1 cellular context compared by ENCODE assay signal in the genomic region with DNA sequence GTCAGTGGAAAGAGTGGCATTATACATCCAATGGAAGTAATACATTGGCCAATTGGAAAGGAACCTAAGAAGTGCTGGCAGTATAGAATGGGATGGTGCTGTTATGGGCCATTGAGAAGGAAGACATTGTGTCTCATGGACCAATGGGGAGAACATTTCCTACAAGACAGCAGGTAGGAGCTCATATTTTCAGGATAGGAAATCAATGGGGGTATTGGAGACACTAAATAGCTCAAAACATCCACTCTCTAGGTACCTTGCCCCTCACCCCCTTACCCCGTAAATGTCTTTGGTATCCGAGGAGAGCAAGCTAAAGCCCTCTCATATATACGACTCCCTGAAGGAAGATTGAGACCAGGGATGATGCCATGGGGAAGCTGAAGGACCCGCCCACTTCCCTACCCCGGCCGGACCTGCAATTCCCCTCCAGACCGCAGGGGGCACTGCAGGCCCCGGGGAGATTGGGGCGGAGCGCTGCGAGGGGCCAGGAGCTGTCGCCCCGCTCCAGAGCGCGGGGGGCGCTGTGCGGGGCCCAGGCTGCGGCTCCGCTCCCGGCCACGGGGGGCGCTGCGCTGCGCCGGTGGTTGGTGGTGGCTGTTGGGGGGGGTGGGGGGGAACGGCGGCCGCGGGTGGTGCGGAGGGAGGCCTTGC.
TF ChIP-seq lines count a peak whose summit lies in the region.

A gene with protein sequence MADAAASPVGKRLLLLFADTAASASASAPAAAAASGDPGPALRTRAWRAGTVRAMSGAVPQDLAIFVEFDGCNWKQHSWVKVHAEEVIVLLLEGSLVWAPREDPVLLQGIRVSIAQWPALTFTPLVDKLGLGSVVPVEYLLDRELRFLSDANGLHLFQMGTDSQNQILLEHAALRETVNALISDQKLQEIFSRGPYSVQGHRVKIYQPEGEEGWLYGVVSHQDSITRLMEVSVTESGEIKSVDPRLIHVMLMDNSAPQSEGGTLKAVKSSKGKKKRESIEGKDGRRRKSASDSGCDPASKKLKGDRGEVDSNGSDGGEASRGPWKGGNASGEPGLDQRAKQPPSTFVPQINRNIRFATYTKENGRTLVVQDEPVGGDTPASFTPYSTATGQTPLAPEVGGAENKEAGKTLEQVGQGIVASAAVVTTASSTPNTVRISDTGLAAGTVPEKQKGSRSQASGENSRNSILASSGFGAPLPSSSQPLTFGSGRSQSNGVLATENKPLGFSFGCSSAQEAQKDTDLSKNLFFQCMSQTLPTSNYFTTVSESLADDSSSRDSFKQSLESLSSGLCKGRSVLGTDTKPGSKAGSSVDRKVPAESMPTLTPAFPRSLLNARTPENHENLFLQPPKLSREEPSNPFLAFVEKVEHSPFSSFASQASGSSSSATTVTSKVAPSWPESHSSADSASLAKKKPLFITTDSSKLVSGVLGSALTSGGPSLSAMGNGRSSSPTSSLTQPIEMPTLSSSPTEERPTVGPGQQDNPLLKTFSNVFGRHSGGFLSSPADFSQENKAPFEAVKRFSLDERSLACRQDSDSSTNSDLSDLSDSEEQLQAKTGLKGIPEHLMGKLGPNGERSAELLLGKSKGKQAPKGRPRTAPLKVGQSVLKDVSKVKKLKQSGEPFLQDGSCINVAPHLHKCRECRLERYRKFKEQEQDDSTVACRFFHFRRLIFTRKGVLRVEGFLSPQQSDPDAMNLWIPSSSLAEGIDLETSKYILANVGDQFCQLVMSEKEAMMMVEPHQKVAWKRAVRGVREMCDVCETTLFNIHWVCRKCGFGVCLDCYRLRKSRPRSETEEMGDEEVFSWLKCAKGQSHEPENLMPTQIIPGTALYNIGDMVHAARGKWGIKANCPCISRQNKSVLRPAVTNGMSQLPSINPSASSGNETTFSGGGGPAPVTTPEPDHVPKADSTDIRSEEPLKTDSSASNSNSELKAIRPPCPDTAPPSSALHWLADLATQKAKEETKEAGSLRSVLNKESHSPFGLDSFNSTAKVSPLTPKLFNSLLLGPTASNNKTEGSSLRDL (N-terminal part only) (plus strand): TSS at position 615 of the 651 bp plus-strand sequence. CDS start 111 bp downstream, outside the sequence.

TF ChIP-seq in HepG2, 621 proteins besides CTCF, POLR2A, EP300 and RAD21 (continued from another document and continues in another):
- TF ChIP-seq ZBTB43 (CRISPR knock-in tag; conservative IDR thresholded peaks at IDR 0.05), result no peak
- TF ChIP-seq GMEB1 (CRISPR knock-in tag; IDR thresholded peaks at IDR 0.05; ENCODE audit: borderline replicate concordance), result no peak
- peak; percentile 65 for TF ChIP-seq ERF (CRISPR knock-in tag; IDR thresholded peaks at IDR 0.05)
- 0 out of 2 replicates have a peak, but pooled peaks have one; percentile 1 for TF ChIP-seq WIZ (CRISPR knock-in tag; IDR thresholded peaks at IDR 0.05)
- TF ChIP-seq ZSCAN5A (CRISPR knock-in tag; IDR thresholded peaks at IDR 0.05; ENCODE audit: borderline replicate concordance), result peak; percentile 99; the same call in 1 of the 2 replicates
- TF ChIP-seq NCOA2 (CRISPR knock-in tag; IDR thresholded peaks at IDR 0.05), result peak; percentile 38; the same call in 1 of the 2 replicates
- 0 out of 2 replicates have a peak, but pooled peaks have one; percentile 31 for TF ChIP-seq RELA (CRISPR knock-in tag; IDR thresholded peaks at IDR 0.05)
- 0 out of 2 replicates have a peak, but pooled peaks have one; percentile 60 for TF ChIP-seq IKZF5 (CRISPR knock-in tag; IDR thresholded peaks at IDR 0.05)
- TF ChIP-seq RXRB (CRISPR knock-in tag; IDR thresholded peaks at IDR 0.05; ENCODE audit: borderline replicate concordance), result peak; percentile 27; the same call in 1 of the 2 replicates
- 0 out of 2 replicates have a peak, but pooled peaks have one; percentile 20 for TF ChIP-seq ZNF431 (CRISPR knock-in tag; IDR thresholded peaks at IDR 0.05; ENCODE audit: borderline replicate concordance, low read depth)
- TF ChIP-seq, protein P1, sequence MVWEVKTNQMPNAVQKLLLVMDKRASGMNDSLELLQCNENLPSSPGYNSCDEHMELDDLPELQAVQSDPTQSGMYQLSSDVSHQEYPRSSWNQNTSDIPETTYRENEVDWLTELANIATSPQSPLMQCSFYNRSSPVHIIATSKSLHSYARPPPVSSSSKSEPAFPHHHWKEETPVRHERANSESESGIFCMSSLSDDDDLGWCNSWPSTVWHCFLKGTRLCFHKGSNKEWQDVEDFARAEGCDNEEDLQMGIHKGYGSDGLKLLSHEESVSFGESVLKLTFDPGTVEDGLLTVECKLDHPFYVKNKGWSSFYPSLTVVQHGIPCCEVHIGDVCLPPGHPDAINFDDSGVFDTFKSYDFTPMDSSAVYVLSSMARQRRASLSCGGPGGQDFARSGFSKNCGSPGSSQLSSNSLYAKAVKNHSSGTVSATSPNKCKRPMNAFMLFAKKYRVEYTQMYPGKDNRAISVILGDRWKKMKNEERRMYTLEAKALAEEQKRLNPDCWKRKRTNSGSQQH (CRISPR knock-in tag; IDR thresholded peaks at IDR 0.05; ENCODE audit: low read depth), result no peak
- no peak for TF ChIP-seq HMG20A (CRISPR knock-in tag; IDR thresholded peaks at IDR 0.05; ENCODE audit: borderline replicate concordance)
- no peak for TF ChIP-seq ZNF512 (CRISPR knock-in tag; IDR thresholded peaks at IDR 0.05)
- no peak for TF ChIP-seq MTF2 (CRISPR knock-in tag; IDR thresholded peaks at IDR 0.05; ENCODE audit: borderline replicate concordance)
- TF ChIP-seq REPIN1 (CRISPR knock-in tag; IDR thresholded peaks at IDR 0.05; ENCODE audit: borderline replicate concordance, low read depth), result peak; percentile 89
- no peak; the same call in 1 of the 2 replicates for TF ChIP-seq ZNF350 (CRISPR knock-in tag; IDR thresholded peaks at IDR 0.05; ENCODE audit: borderline replicate concordance, low read depth)
- TF ChIP-seq MXD4 (CRISPR knock-in tag; IDR thresholded peaks at IDR 0.05), result 0 out of 2 replicates have a peak, but pooled peaks have one; percentile 36
- no peak for TF ChIP-seq ZNF333 (CRISPR knock-in tag; IDR thresholded peaks at IDR 0.05; ENCODE audit: borderline replicate concordance)
- no peak for TF ChIP-seq NONO (IDR thresholded peaks at IDR 0.05)
- TF ChIP-seq NONO (CRISPR knock-in tag; conservative IDR thresholded peaks at IDR 0.05), result peak; percentile 75
- 0 out of 2 replicates have a peak, but pooled peaks have one; percentile 7 for TF ChIP-seq MAX (IDR thresholded peaks at IDR 0.05)
- peak; percentile 67; the same call in 1 of the 2 replicates for TF ChIP-seq SALL1 (CRISPR knock-in tag; IDR thresholded peaks at IDR 0.05)
- no peak for TF ChIP-seq HNF1A (IDR thresholded peaks at IDR 0.05; ENCODE audit: low read depth)
- TF ChIP-seq HNF1A (CRISPR knock-in tag; IDR thresholded peaks at IDR 0.05; ENCODE audit: borderline replicate concordance), result peak; percentile 60; the same call in 1 of the 2 replicates
- no peak for TF ChIP-seq HNRNPL (IDR thresholded peaks at IDR 0.05; ENCODE audit: low read depth, low read length)
- TF ChIP-seq MTA1 (CRISPR knock-in tag; IDR thresholded peaks at IDR 0.05; ENCODE audit: borderline replicate concordance), result no peak
- TF ChIP-seq HCFC1 (IDR thresholded peaks at IDR 0.05; ENCODE audit: low read depth, low read length), result peak; percentile 50
- 0 out of 2 replicates have a peak, but pooled peaks have one; percentile 14 for TF ChIP-seq ZMYM3 (CRISPR knock-in tag; IDR thresholded peaks at IDR 0.05)
- TF ChIP-seq TARDBP (CRISPR knock-in tag; IDR thresholded peaks at IDR 0.05), result peak; percentile 88
- no peak for TF ChIP-seq ZNF652 (CRISPR knock-in tag; IDR thresholded peaks at IDR 0.05; ENCODE audit: borderline replicate concordance, low read depth)
